ENCODE assay signal across 15 cellular contexts in genomic region chr5:177997319-177997670, GRCh38. TPM values are rescaled to one million over a fixed set of nuclear protein-coding genes. Genes with fewer than 3 reads are reported as not detected.
DNase-seq lines count a peak whose midpoint lies in the region; ATAC-seq, FAIRE-seq and TF ChIP-seq lines count a peak whose summit lies in the region.
"Had no signal": no experiment of that assay in that cellular context is flagged by ENCODE, and none has a peak within 500 bp of the region (broad histone marks: within the 10 kb centered on the region; RNA-seq: fewer than 3 reads in every experiment).

No MANE protein-coding gene starts in this region.

- in situ Hi-C loops in K562 (cut with MboI): loop anchor here (10.0 to 25.0 kb wide), 2 partner anchors 235 to 1932 kb away; no protein-coding TSS in a partner anchor

- no peaks in the 10 kb centered on the region for H3K9me1 ChIP-seq in K562 (ENCODE audit: control insufficient read depth, insufficient read depth, low read length)

- CTCF ChIA-PET in K562 (lab: Yijun Ruan, JAX; ENCODE audit: low intra/inter-chr PET ratio): no interaction called here

- no peak for TF ChIP-seq RAD21 in K562 (CRISPR knock-in tag; conservative IDR thresholded peaks at IDR 0.05 in 1 of 2, IDR thresholded peaks at IDR 0.05 in 1 of 2)

- H3K9ac ChIP-seq in Karpas-422 (ENCODE audit: low read length) (no peak overlapping the region), K562 (ENCODE audit: insufficient read depth in 1 of 2, low read depth in 2 of 2, low read length in 2 of 2) (no peak overlapping the region)
- H3K9ac ChIP-seq: BLaER1 treated with 17β-estradiol and CSF1 and Interleukin-3, amounts not matched to agents 10 nM and 100 nM had no signal

- POLR2A ChIA-PET in K562 (lab: Yijun Ruan, JAX): no interaction called here

- H3K4me1 ChIP-seq in Karpas-422 (ENCODE audit: low read length): no peaks in the 10 kb centered on the region
- H3K4me1 ChIP-seq in K562 (replicated peaks in 1 of 2; ENCODE audit: control insufficient read depth in 2 of 2, insufficient read depth in 2 of 2, low read length in 2 of 2): no peaks in the 10 kb centered on the region; a peak in 1 of 5 replicates
- H3K4me1 ChIP-seq: BLaER1 treated with 17β-estradiol and CSF1 and Interleukin-3, amounts not matched to agents 10 nM and 100 nM had no signal

- H3K36me3 Mint-ChIP-seq in activated naive CD4-positive, alpha-beta T cell treated with anti-CD3 and anti-CD28 coated beads, Interleukin-2, amount 50 U/mL, for 72 hours: no peaks in the 10 kb centered on the region

- H4K20me1 ChIP-seq in Karpas-422 (ENCODE audit: insufficient read depth, low read depth, low read length) (no peaks in the 10 kb centered on the region), K562 (replicated peaks; ENCODE audit: control insufficient read depth, insufficient read depth, low read length) (no peaks in the 10 kb centered on the region)
- H4K20me1 ChIP-seq: BLaER1 treated with 17β-estradiol and CSF1 and Interleukin-3, amounts not matched to agents 10 nM and 100 nM had no signal

- no peak for FAIRE-seq in K562 (lab: Jason Lieb, UNC)

- no TSS peak for BruUV-seq in K562 (replicated peaks; lab: Mats Ljungman, UMichigan)

- no peak overlapping the region for H3K4me2 ChIP-seq in Karpas-422 (ENCODE audit: low read depth, low read length, poor library complexity, severe bottlenecking)
- no peak overlapping the region for H3K4me2 ChIP-seq in K562 (ENCODE audit: insufficient read depth, low read length)
- H3K4me2 ChIP-seq: BLaER1 treated with 17β-estradiol and CSF1 and Interleukin-3, amounts not matched to agents 10 nM and 100 nM had no signal

- DNase-seq in ELR (ENCODE audit: low read depth) (peak; percentile 23), Karpas-422 (peak; percentile 35), K562 (ENCODE audit: extremely low read depth in 1 of 4, low spot score in 3 of 4) (peak in 1 of 4 experiments; percentile 6), fibroblast of the aortic adventitia (ENCODE audit: low read depth) (peak; percentile 25), NCI-H187 treated with DMSO at 0.1 percent for 48 hours (lab: John Stamatoyannopoulos, UW) (no peak)
- DNase-seq in activated naive CD4-positive, alpha-beta T cell treated with anti-CD3 and anti-CD28 coated beads, Interleukin-2, amount 50 U/mL, for 72 hours (ENCODE audit: low spot score in 2 of 2): no peak
- DNase-seq: H7; NCI-H1092; NCI-H2107; NCI-H226; NCI-H526; NK-92 treated with Interleukin-12 subunit alpha and Interleukin-12 subunit beta, amount 100 ng/mL, for 24 hours; Right ventricle myocardium superior had no signal

- ATAC-seq in K562: no peak; the same call in 2 of the 3 replicates
- no peak for ATAC-seq in HG03354 (IDR thresholded peaks at IDR 0.05; ENCODE audit: poor library complexity, severe bottlenecking, unreplicated experiment)
- ATAC-seq in activated naive CD4-positive, alpha-beta T cell treated with anti-CD3 and anti-CD28 coated beads, Interleukin-2, amount 50 U/mL, for 72 hours: no peak

- H3K9me3 ChIP-seq in Karpas-422 (ENCODE audit: low read length) (no peaks in the 10 kb centered on the region), K562 (replicated peaks; ENCODE audit: control insufficient read depth, insufficient read depth, low read depth, low read length) (no peaks in the 10 kb centered on the region)
- H3K9me3 ChIP-seq: BLaER1 treated with 17β-estradiol and CSF1 and Interleukin-3, amounts not matched to agents 10 nM and 100 nM had no signal

- H3K36me3 ChIP-seq in Karpas-422 (ENCODE audit: insufficient read depth, low read length): no peaks in the 10 kb centered on the region
- H3K36me3 ChIP-seq in K562 (ENCODE audit: control insufficient read depth, insufficient read depth, low read length): no peaks in the 10 kb centered on the region
- H3K36me3 ChIP-seq: BLaER1 treated with 17β-estradiol and CSF1 and Interleukin-3, amounts not matched to agents 10 nM and 100 nM had no signal

- no peak overlapping the region for H3K27ac Mint-ChIP-seq in activated naive CD4-positive, alpha-beta T cell treated with anti-CD3 and anti-CD28 coated beads, Interleukin-2, amount 50 U/mL, for 72 hours

- H2AFZ ChIP-seq in Karpas-422 (ENCODE audit: low read length): no peak overlapping the region
- H2AFZ ChIP-seq in K562 (ENCODE audit: low read depth, low read length): no peak overlapping the region

- no peak overlapping the region for H3K27ac ChIP-seq in Karpas-422 (ENCODE audit: low read length)
- no peak overlapping the region for H3K27ac ChIP-seq in K562 (ENCODE audit: extremely low read depth, low read depth, low read length)
- H3K27ac ChIP-seq: BLaER1 treated with 17β-estradiol and CSF1 and Interleukin-3, amounts not matched to agents 10 nM and 100 nM had no signal

- H3K79me2 ChIP-seq in Karpas-422 (ENCODE audit: low read length) (no peaks in the 10 kb centered on the region), K562 (ENCODE audit: control insufficient read depth, insufficient read depth, low read length) (no peaks in the 10 kb centered on the region)

- H3K27me3 ChIP-seq in Karpas-422 (ENCODE audit: low read length) (no peaks in the 10 kb centered on the region), K562 (ENCODE audit: control insufficient read depth in 2 of 2, insufficient read depth in 2 of 2, low read length in 2 of 2) (peaks cover 8 to 55% of the 10 kb centered on the region in 2 experiments; a peak in 4 of 5 replicates)
- H3K27me3 ChIP-seq: BLaER1 treated with 17β-estradiol and CSF1 and Interleukin-3, amounts not matched to agents 10 nM and 100 nM had no signal

- H3K9me2 ChIP-seq in Karpas-422 (replicated peaks; ENCODE audit: insufficient read depth, low read length): no peaks in the 10 kb centered on the region

- no peak for TF ChIP-seq POLR2A in K562 (conservative IDR thresholded peaks at IDR 0.05)

- H3K9me3 Mint-ChIP-seq in activated naive CD4-positive, alpha-beta T cell treated with anti-CD3 and anti-CD28 coated beads, Interleukin-2, amount 50 U/mL, for 72 hours: no peaks in the 10 kb centered on the region

- WGBS in K562 (ENCODE audit: insufficient coverage, low coverage, missing lambda C conversion rate): 0% methylated on average over 6 of the region's 6 CpGs

- TF ChIP-seq CTCF in K562 (IDR thresholded peaks at IDR 0.05 in 2 of 3, conservative IDR thresholded peaks at IDR 0.05 in 1 of 3; ENCODE audit: insufficient read depth in 2 of 3, low read depth in 1 of 3, low read length in 3 of 3) (no peak), fibroblast of the aortic adventitia (IDR thresholded peaks at IDR 0.05; ENCODE audit: insufficient read depth, low read length) (no peak)

- no peak overlapping the region for H3K4me3 ChIP-seq in Karpas-422 (ENCODE audit: low read length)
- H3K4me3 ChIP-seq in K562: no peak overlapping the region
- no peak overlapping the region for H3K4me3 ChIP-seq in fibroblast of the aortic adventitia (ENCODE audit: low read depth, low read length)
- H3K4me3 ChIP-seq: BLaER1 treated with 17β-estradiol and CSF1 and Interleukin-3, amounts not matched to agents 10 nM and 100 nM had no signal

- TF ChIP-seq EP300 in K562 (IDR thresholded peaks at IDR 0.05; ENCODE audit: low read length): no peak

- intact Hi-C loops in K562 (cut with micrococcal nuclease): loop anchor here (10.0 kb wide), 1 partner anchor 168 kb away; no protein-coding TSS in a partner anchor

TF ChIP-seq in K562, 482 proteins besides CTCF, POLR2A, EP300 and RAD21 (continues in another document):
- TF ChIP-seq L3MBTL2 (IDR thresholded peaks at IDR 0.05): peak; percentile 30; the same call in 1 of the 2 replicates
- peak; percentile 23; the same call in 1 of the 2 replicates for TF ChIP-seq TFAP4 (CRISPR knock-in tag; IDR thresholded peaks at IDR 0.05; ENCODE audit: borderline replicate concordance)
- peak; percentile 64; the same call in 1 of the 2 replicates for TF ChIP-seq JUND (IDR thresholded peaks at IDR 0.05; ENCODE audit: borderline replicate concordance, low read depth, low read length)
- no peak for TF ChIP-seq JUND (tag; IDR thresholded peaks at IDR 0.05; ENCODE audit: borderline replicate concordance, low read depth, low read length)

RNA-seq across cellular contexts. Expression of gene PROP1, which starts 1.3 kb away (rescaled TPM):
- not detected in 2 replicates for total RNA-seq in Karpas-422 (2014; rRNA removed; shearing (Covaris generic); ENCODE audit: low replicate concordance)
- total RNA-seq in K562 (2011; cell fraction: chromatin; rRNA removed; ENCODE audit: low replicate concordance): not detected in 2 replicates
- total RNA-seq in K562 (2011; cell fraction: nucleolus; rRNA removed): not detected in 2 replicates
- not detected in 2 replicates for total RNA-seq in K562 (2011; cell fraction: nucleoplasm; rRNA removed)
- total RNA-seq in K562 (2014; rRNA removed) (not detected in 2 replicates), K562 (2014; rRNA removed; fragmentation: Illumina TruSeq; extraction: Trizol) (not detected in 2 replicates), K562 (2015; rRNA removed; fragmentation: Illumina TruSeq; extraction: Trizol) (not detected in 2 replicates), K562 (2021) (not detected in 2 replicates), fibroblast of the aortic adventitia (ENCODE audit: low replicate concordance) (not detected in 2 replicates)
- polyA plus RNA-seq in K562 (2011; rRNA removed) (not detected in 2 replicates), K562 (2014; fragmentation: Illumina TruSeq; extraction: Trizol) (not detected in 2 replicates), K562 (2014; fragmentation: Nextera tagmentation; extraction: Ambion mirVana) (not detected), K562 (2014; rRNA removed) (not detected in 2 replicates)
- not detected in 2 replicates for polyA plus RNA-seq in K562 (2011; cell fraction: cytosol; rRNA removed)
- not detected in 2 replicates for polyA plus RNA-seq in K562 (2011; cell fraction: nucleus; rRNA removed)
- 0.07 TPM in 1 of 2 replicates, not detected in the other for polyA plus RNA-seq in K562 (2012)
- polyA minus RNA-seq in K562 (2011; rRNA and poly(A)+ RNA removed): not detected in 2 replicates
- not detected in 2 replicates for polyA minus RNA-seq in K562 (2011; cell fraction: cytosol; rRNA and poly(A)+ RNA removed)
- not detected in 2 replicates for polyA minus RNA-seq in K562 (2011; cell fraction: nucleus; rRNA and poly(A)+ RNA removed)
- total RNA-seq in activated naive CD4-positive, alpha-beta T cell treated with anti-CD3 and anti-CD28 coated beads, Interleukin-2, amount 50 U/mL, for 72 hours: not detected
- total RNA-seq: H7, Right ventricle myocardium superior had no signal

Comparison
In these comparisons a context has a peak if more than half of its experiments do, and no peak if none do; other contexts are left out.
1. DNase-seq: peak in ELR (single experiment), Karpas-422 (single experiment) and fibroblast of the aortic adventitia (single experiment); none in NCI-H187 treated with DMSO at 0.1 percent for 48 hours (single experiment) and activated naive CD4-positive, alpha-beta T cell treated with anti-CD3 and anti-CD28 coated beads, Interleukin-2, amount 50 U/mL, for 72 hours (0 of 2).